Comparison of ENCODE assay signal across 25 cellular contexts in genomic region chr20:62772103-62772611, GRCh38. TPM values are rescaled to one million over a fixed set of nuclear protein-coding genes. Genes with fewer than 3 reads are reported as not detected.
DNase-seq lines count a peak whose midpoint lies in the region; ATAC-seq and TF ChIP-seq lines count a peak whose summit lies in the region.
"Had no signal": no experiment of that assay in that cellular context is flagged by ENCODE, and none has a peak within 500 bp of the region (broad histone marks: within the 10 kb centered on the region; RNA-seq: fewer than 3 reads in every experiment).

No MANE protein-coding gene starts in this region.

- no peak overlapping the region for H3K4me3 Mint-ChIP-seq in endodermal cell
- no peak overlapping the region for H3K4me3 Mint-ChIP-seq in neural progenitor cell
- H3K4me3 Mint-ChIP-seq in chondrocyte (ENCODE audit: unreplicated experiment): no peak overlapping the region
- H3K4me3 Mint-ChIP-seq: activated CD4-positive, alpha-beta T cell treated with anti-CD3 and anti-CD28 coated beads for 36 hours; activated CD8-positive, alpha-beta T cell treated with anti-CD3 and anti-CD28 coated beads, Interleukin-2, amount 10 ng/mL, durations not matched to agents 7 days and 5 days; CD4-positive, alpha-beta T cell; stimulated activated effector memory CD8-positive, alpha-beta T cell treated with anti-CD3 and anti-CD28 coated beads, Interleukin-12 subunit alpha, Interleukin-12 subunit beta, amount 100 ng/mL, for 72 hours had no signal

- intact Hi-C loops in PC-9 (cut with micrococcal nuclease; ENCODE audit: unreplicated experiment): no loop called here

- peaks cover 0 to 1% (median 0%) of the 10 kb centered on the region in 11 experiments; a peak in 1 of 22 replicates for H3K9me3 ChIP-seq in BLaER1 treated with 17β-estradiol and CSF1 and Interleukin-3, amounts not matched to agents 10 nM and 100 nM (replicated peaks in 1 of 11)
- H3K9me3 ChIP-seq in PC-9 (ENCODE audit: insufficient read depth, low read depth): no peaks in the 10 kb centered on the region
- no peaks in the 10 kb centered on the region for H3K9me3 ChIP-seq in endodermal cell (ENCODE audit: control insufficient read depth, low read length)
- no peaks in the 10 kb centered on the region for H3K9me3 ChIP-seq in neural progenitor cell (ENCODE audit: low read depth)
- H3K9me3 ChIP-seq: adrenal gland, HAP-1 had no signal

- peak overlapping the region in 6 of 11 experiments; percentile 23 to 42 (median 32); a peak in 7 of 22 replicates for H3K27ac ChIP-seq in BLaER1 treated with 17β-estradiol and CSF1 and Interleukin-3, amounts not matched to agents 10 nM and 100 nM
- H3K27ac ChIP-seq in PC-9: peak overlapping the region; percentile 63
- peak overlapping the region; percentile 96 for H3K27ac ChIP-seq in endodermal cell (ENCODE audit: low read depth, low read length)
- H3K27ac ChIP-seq in neural progenitor cell: no peak overlapping the region
- H3K27ac ChIP-seq: brain microvascular endothelial cell had no signal

- H3K27ac Mint-ChIP-seq in endodermal cell (no peak overlapping the region), neural progenitor cell (peak overlapping the region; percentile 90), chondrocyte (ENCODE audit: unreplicated experiment) (no peak overlapping the region)
- H3K27ac Mint-ChIP-seq: activated CD4-positive, alpha-beta T cell treated with anti-CD3 and anti-CD28 coated beads for 36 hours; activated CD8-positive, alpha-beta T cell treated with anti-CD3 and anti-CD28 coated beads, Interleukin-2, amount 10 ng/mL, durations not matched to agents 7 days and 5 days had no signal

- H3K9me2 ChIP-seq in PC-9 (ENCODE audit: insufficient read depth): no peaks in the 10 kb centered on the region

- no peaks in the 10 kb centered on the region for H3K27me3 ChIP-seq in BLaER1 treated with 17β-estradiol and CSF1 and Interleukin-3, amounts not matched to agents 10 nM and 100 nM
- H3K27me3 ChIP-seq in PC-9 (ENCODE audit: insufficient read depth, low read depth) (no peaks in the 10 kb centered on the region), endodermal cell (ENCODE audit: control insufficient read depth, insufficient read depth, low read length, poor library complexity, severe bottlenecking) (no peaks in the 10 kb centered on the region), neural progenitor cell (no peaks in the 10 kb centered on the region)
- H3K27me3 ChIP-seq: brain microvascular endothelial cell had no signal

- no peaks in the 10 kb centered on the region for H3K36me3 ChIP-seq in BLaER1 treated with 17β-estradiol and CSF1 and Interleukin-3, amounts not matched to agents 10 nM and 100 nM
- H3K36me3 ChIP-seq in PC-9 (ENCODE audit: low read depth): no peaks in the 10 kb centered on the region
- H3K36me3 ChIP-seq in endodermal cell (ENCODE audit: control insufficient read depth, insufficient read depth, low read length): no peaks in the 10 kb centered on the region
- H3K36me3 ChIP-seq in neural progenitor cell: no peaks in the 10 kb centered on the region
- H3K36me3 ChIP-seq: adrenal gland, brain microvascular endothelial cell, HAP-1 had no signal

- 92 to 94% methylated on average over 19 to 23 of the region's 23 CpGs for WGBS in endodermal cell (ENCODE audit: insufficient coverage in 1 of 2, insufficient read length in 1 of 2), 2 experiments

- H3K4me2 ChIP-seq in BLaER1 treated with 17β-estradiol and CSF1 and Interleukin-3, amounts not matched to agents 10 nM and 100 nM: peak overlapping the region; percentile 63 to 98 (median 85)
- H3K4me2 ChIP-seq in PC-9 (peak overlapping the region; percentile 69), neural progenitor cell (no peak overlapping the region)

- CTCF ChIA-PET in PC-9 (lab: Charles Lee): no interaction called here

- H3K79me2 ChIP-seq in PC-9 (ENCODE audit: low read depth) (no peaks in the 10 kb centered on the region), neural progenitor cell (ENCODE audit: low read depth) (no peaks in the 10 kb centered on the region)

- no peaks in the 10 kb centered on the region for H3K9me3 Mint-ChIP-seq in endodermal cell
- no peaks in the 10 kb centered on the region for H3K9me3 Mint-ChIP-seq in neural progenitor cell
- no peaks in the 10 kb centered on the region for H3K9me3 Mint-ChIP-seq in chondrocyte (ENCODE audit: low read depth)
- H3K9me3 Mint-ChIP-seq: CD4-positive, alpha-beta T cell had no signal

- peak overlapping the region in 4 of 11 experiments; percentile 15 to 52 (median 34); a peak in 5 of 22 replicates for H3K9ac ChIP-seq in BLaER1 treated with 17β-estradiol and CSF1 and Interleukin-3, amounts not matched to agents 10 nM and 100 nM
- no peak overlapping the region for H3K9ac ChIP-seq in endodermal cell (ENCODE audit: extremely low read depth, low read length, poor library complexity, severe bottlenecking)
- no peak overlapping the region for H3K9ac ChIP-seq in neural progenitor cell

- H3K4me1 ChIP-seq in BLaER1 treated with 17β-estradiol and CSF1 and Interleukin-3, amounts not matched to agents 10 nM and 100 nM: peaks cover 59 to 97% (median 88%) of the 10 kb centered on the region in 10 experiments
- peaks cover 63% of the 10 kb centered on the region for H3K4me1 ChIP-seq in PC-9 (replicated peaks; ENCODE audit: insufficient read depth)
- no peaks in the 10 kb centered on the region for H3K4me1 ChIP-seq in endodermal cell (ENCODE audit: control insufficient read depth, insufficient read depth, low read length)
- peaks cover 9% of the 10 kb centered on the region for H3K4me1 ChIP-seq in neural progenitor cell

- H3K36me3 Mint-ChIP-seq in endodermal cell (ENCODE audit: low read depth) (no peaks in the 10 kb centered on the region), neural progenitor cell (no peaks in the 10 kb centered on the region), chondrocyte (ENCODE audit: low read depth) (no peaks in the 10 kb centered on the region)
- H3K36me3 Mint-ChIP-seq: stimulated activated effector memory CD8-positive, alpha-beta T cell treated with anti-CD3 and anti-CD28 coated beads, Interleukin-12 subunit alpha, Interleukin-12 subunit beta, amount 100 ng/mL, for 72 hours had no signal

- TF ChIP-seq CTCF in PC-9 (conservative IDR thresholded peaks at IDR 0.05) (no peak), endodermal cell (conservative IDR thresholded peaks at IDR 0.05) (no peak), neural progenitor cell (IDR thresholded peaks at IDR 0.05) (no peak), chondrocyte (IDR thresholded peaks at IDR 0.05) (no peak)

- no TSS peak for BruUV-seq in PC-9 (replicated peaks; lab: Mats Ljungman, UMichigan)

- DNase-seq in PC-9: no peak
- no peak for DNase-seq in endodermal cell
- DNase-seq in neural progenitor cell (ENCODE audit: low spot score): no peak
- DNase-seq in NCI-H446 treated with DMSO at 0.1 percent for 48 hours (lab: John Stamatoyannopoulos, UW): no peak
- DNase-seq in chondrocyte (ENCODE audit: low spot score): no peak
- DNase-seq: activated CD4-positive, alpha-beta T cell treated with anti-CD3 and anti-CD28 coated beads for 36 hours; activated CD8-positive, alpha-beta T cell treated with anti-CD3 and anti-CD28 coated beads, Interleukin-2, amount 10 ng/mL, durations not matched to agents 7 days and 5 days; activated effector memory CD4-positive, alpha-beta T cell treated with anti-CD3 and anti-CD28 coated beads, Interleukin-2, amount 50 U/mL, for 16 hours; brain microvascular endothelial cell; CD4-positive, alpha-beta T cell; effector memory CD4-positive, alpha-beta T cell; KBM-7; left colon; mesendoderm; MM.1S; NCI-H1417 treated with DMSO at 0.1 percent for 48 hours; NCI-H2081; NCI-H226; RPMI8226; stimulated activated CD4-positive, alpha-beta T cell treated with anti-CD3 and anti-CD28 coated beads, Interleukin-4, amount 100 ng/mL, for 24 hours had no signal

- POLR2A ChIA-PET in PC-9 (lab: Charles Lee; ENCODE audit: unreplicated experiment): no interaction called here

- H4K20me1 ChIP-seq in BLaER1 treated with 17β-estradiol and CSF1 and Interleukin-3, amounts not matched to agents 10 nM and 100 nM: no peaks in the 10 kb centered on the region
- H4K20me1 ChIP-seq in PC-9 (ENCODE audit: insufficient read depth): no peaks in the 10 kb centered on the region
- H4K20me1 ChIP-seq in neural progenitor cell (ENCODE audit: low read depth): no peaks in the 10 kb centered on the region

- no peak for ATAC-seq in HG03378 (IDR thresholded peaks at IDR 0.05; ENCODE audit: unreplicated experiment)
- ATAC-seq: activated CD4-positive, alpha-beta T cell treated with anti-CD3 and anti-CD28 coated beads for 36 hours; activated CD8-positive, alpha-beta T cell treated with anti-CD3 and anti-CD28 coated beads, Interleukin-2, amount 10 ng/mL, durations not matched to agents 7 days and 5 days; left colon; stimulated activated effector memory CD8-positive, alpha-beta T cell treated with anti-CD3 and anti-CD28 coated beads, Interleukin-12 subunit alpha, Interleukin-12 subunit beta, amount 100 ng/mL, for 72 hours had no signal

- H3K27me3 Mint-ChIP-seq in endodermal cell (ENCODE audit: insufficient read depth) (no peaks in the 10 kb centered on the region), neural progenitor cell (ENCODE audit: insufficient read depth, low read depth) (peaks cover 11% of the 10 kb centered on the region), chondrocyte (ENCODE audit: low read depth) (peaks cover 25% of the 10 kb centered on the region)
- H3K27me3 Mint-ChIP-seq: activated CD4-positive, alpha-beta T cell treated with anti-CD3 and anti-CD28 coated beads for 36 hours; CD4-positive, alpha-beta T cell had no signal

- H3K4me1 Mint-ChIP-seq in endodermal cell (no peaks in the 10 kb centered on the region), neural progenitor cell (peaks cover 56% of the 10 kb centered on the region), chondrocyte (ENCODE audit: low read depth) (peaks cover 18% of the 10 kb centered on the region)

- peaks cover 43% of the 10 kb centered on the region for H3F3A ChIP-seq in PC-9 (ENCODE audit: insufficient read depth, low read depth)
- no peaks in the 10 kb centered on the region for H3F3A ChIP-seq in neural progenitor cell (ENCODE audit: low read depth)

- H2AFZ ChIP-seq in PC-9: no peak overlapping the region
- H2AFZ ChIP-seq in neural progenitor cell (replicated peaks): no peak overlapping the region

- no peak overlapping the region for H3K4me3 ChIP-seq in BLaER1 treated with 17β-estradiol and CSF1 and Interleukin-3, amounts not matched to agents 10 nM and 100 nM
- H3K4me3 ChIP-seq in PC-9 (peak overlapping the region; percentile 22; the same call in 1 of the 2 replicates), endodermal cell (ENCODE audit: low read length) (no peak overlapping the region), neural progenitor cell (no peak overlapping the region)
- H3K4me3 ChIP-seq: adrenal gland, HAP-1 had no signal

RNA-seq across cellular contexts. Expression of gene MRGBP, which starts 24.1 kb away (rescaled TPM):
- total RNA-seq in PC-9 (2021) (27.8 and 30.2 TPM in 2 replicates), endodermal cell (10 to 100 TPM; 14.3 to 18.7 TPM), neural progenitor cell (ENCODE audit: low replicate concordance) (14.0 and 18.1 TPM in 2 replicates), chondrocyte (9.5 to 10.4 TPM (median 10.3 TPM) in 3 replicates)
- 18.3 TPM for polyA plus RNA-seq in endodermal cell (2013, experiment 1 of 2)
- polyA plus RNA-seq in endodermal cell (2013, experiment 2 of 2): 18.5 TPM

RNA-seq across cellular contexts. Expression of gene OGFR, which starts 32.5 kb away (rescaled TPM):
- 57.4 and 65.0 TPM in 2 replicates for total RNA-seq in PC-9 (2021)
- total RNA-seq in endodermal cell: 10 to 100 TPM; 28.1 to 28.5 TPM
- 23.9 TPM for polyA plus RNA-seq in endodermal cell (2013, experiment 1 of 2)
- polyA plus RNA-seq in endodermal cell (2013, experiment 2 of 2): 19.5 TPM
- 7.0 and 23.9 TPM in 2 replicates for total RNA-seq in neural progenitor cell (ENCODE audit: low replicate concordance)
- total RNA-seq in chondrocyte: 31.5 to 32.2 TPM (median 31.8 TPM) in 3 replicates

RNA-seq across cellular contexts. Expression of gene COL9A3, which starts 44.7 kb away (rescaled TPM):
- total RNA-seq in PC-9 (2021): 8.3 and 8.5 TPM in 2 replicates
- total RNA-seq in endodermal cell: 100 to 1,000 TPM in 1 of 2 donors, 10 to 100 TPM in 1; 48.9 to 133 TPM
- 71.6 TPM for polyA plus RNA-seq in endodermal cell (2013, experiment 1 of 2)
- 66.6 TPM for polyA plus RNA-seq in endodermal cell (2013, experiment 2 of 2)
- 10.5 and 34.8 TPM in 2 replicates for total RNA-seq in neural progenitor cell (ENCODE audit: low replicate concordance)
- 8.6 to 11.3 TPM (median 8.9 TPM) in 3 replicates for total RNA-seq in chondrocyte
- total RNA-seq: activated CD4-positive, alpha-beta T cell treated with anti-CD3 and anti-CD28 coated beads for 36 hours; activated CD8-positive, alpha-beta T cell treated with anti-CD3 and anti-CD28 coated beads, Interleukin-2, amount 10 ng/mL, durations not matched to agents 7 days and 5 days; CD4-positive, alpha-beta T cell had no signal
